Comparison of ENCODE assay signal across 1 cellular context in the genomic region with DNA sequence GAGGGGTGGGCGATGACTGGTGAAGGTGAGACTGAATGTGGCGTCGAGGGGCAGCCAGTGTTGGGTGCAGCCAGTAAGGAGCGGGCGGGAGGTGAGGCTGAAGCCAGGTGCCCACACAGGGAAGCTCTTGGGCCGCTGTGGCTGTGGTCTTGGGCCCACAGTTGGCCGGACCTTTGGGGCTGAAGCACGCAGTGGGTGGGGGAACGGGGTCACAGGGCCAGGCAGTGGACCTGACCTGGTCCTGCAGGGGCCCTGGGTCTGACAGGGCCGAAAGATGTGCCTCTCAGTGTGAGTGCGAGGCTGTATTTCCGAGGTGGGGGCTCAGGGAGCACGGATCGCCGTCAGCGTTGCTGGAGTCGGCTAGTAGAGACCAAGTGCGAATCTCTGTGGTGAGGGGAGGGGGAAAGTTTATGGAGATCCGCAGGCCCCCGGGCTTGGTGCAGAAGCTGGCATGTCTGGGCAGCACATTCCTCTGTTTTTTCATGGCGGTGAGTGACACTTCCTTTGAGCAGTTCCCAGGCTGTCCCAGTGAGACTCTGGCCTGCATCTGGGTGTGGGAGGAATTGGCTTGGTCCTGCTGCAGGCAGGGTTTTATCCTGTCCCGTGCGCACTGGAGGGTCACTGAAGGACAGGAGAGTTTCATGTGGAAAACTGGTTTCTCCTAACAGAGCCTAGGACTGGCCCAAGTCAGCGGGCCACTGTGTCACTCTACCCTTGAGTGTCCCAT.
TF ChIP-seq lines count a peak whose summit lies in the region.

No MANE protein-coding gene starts in this region.

TF ChIP-seq in IMR-90, 13 proteins besides CTCF, POLR2A, EP300 and RAD21:
- no peak for TF ChIP-seq CHD1 (IDR thresholded peaks at IDR 0.05; ENCODE audit: low read depth, low read length)
- no peak for TF ChIP-seq CEBPB (IDR thresholded peaks at IDR 0.05; ENCODE audit: low read depth, low read length)
- TF ChIP-seq MAFK (IDR thresholded peaks at IDR 0.05; ENCODE audit: low read depth, low read length) = no peak
- TF ChIP-seq RCOR1 (IDR thresholded peaks at IDR 0.05; ENCODE audit: insufficient replicate concordance, low read length) = no peak
- TF ChIP-seq, protein P1, sequence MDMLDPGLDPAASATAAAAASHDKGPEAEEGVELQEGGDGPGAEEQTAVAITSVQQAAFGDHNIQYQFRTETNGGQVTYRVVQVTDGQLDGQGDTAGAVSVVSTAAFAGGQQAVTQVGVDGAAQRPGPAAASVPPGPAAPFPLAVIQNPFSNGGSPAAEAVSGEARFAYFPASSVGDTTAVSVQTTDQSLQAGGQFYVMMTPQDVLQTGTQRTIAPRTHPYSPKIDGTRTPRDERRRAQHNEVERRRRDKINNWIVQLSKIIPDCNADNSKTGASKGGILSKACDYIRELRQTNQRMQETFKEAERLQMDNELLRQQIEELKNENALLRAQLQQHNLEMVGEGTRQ (IDR thresholded peaks at IDR 0.05; ENCODE audit: low read depth, low read length) = no peak
- TF ChIP-seq FOS (IDR thresholded peaks at IDR 0.05; ENCODE audit: low read depth, low read length) = no peak
